Comparison of ENCODE assay signal across 1 cellular context in genomic region chr7:135281363-135281949, GRCh38.
TF ChIP-seq lines count a peak whose summit lies in the region.

No MANE protein-coding gene starts in this region.

TF ChIP-seq in HepG2, 621 proteins besides CTCF, POLR2A, EP300 and RAD21 (continued from another document and continues in another):
- TF ChIP-seq KIAA2018 (CRISPR knock-in tag; IDR thresholded peaks at IDR 0.05; ENCODE audit: borderline replicate concordance) (no peak), NR2F1 (CRISPR knock-in tag; IDR thresholded peaks at IDR 0.05) (no peak), ZZZ3 (CRISPR knock-in tag; IDR thresholded peaks at IDR 0.05; ENCODE audit: borderline replicate concordance) (no peak), ZNF564 (CRISPR knock-in tag; IDR thresholded peaks at IDR 0.05) (no peak), MAFK (conservative IDR thresholded peaks at IDR 0.05 in 1 of 2, IDR thresholded peaks at IDR 0.05 in 1 of 2; ENCODE audit: low read length in 2 of 2) (peak in 1 of 2 experiments; percentile 2; a peak in 1 of 4 replicates), THAP8 (CRISPR knock-in tag; IDR thresholded peaks at IDR 0.05; ENCODE audit: borderline replicate concordance) (no peak), ZNF17 (CRISPR knock-in tag; IDR thresholded peaks at IDR 0.05) (no peak), REL (CRISPR knock-in tag; conservative IDR thresholded peaks at IDR 0.05) (no peak), BHLHE40 (IDR thresholded peaks at IDR 0.05; ENCODE audit: low read length) (no peak), BORCS8-MEF2B (CRISPR knock-in tag; IDR thresholded peaks at IDR 0.05) (no peak), ZBTB33 (CRISPR knock-in tag; IDR thresholded peaks at IDR 0.05) (0 out of 2 replicates have a peak, but pooled peaks have one; percentile 18), MTF1 (CRISPR knock-in tag; IDR thresholded peaks at IDR 0.05) (no peak), ZNF317 (CRISPR knock-in tag; IDR thresholded peaks at IDR 0.05) (no peak), SALL2 (CRISPR knock-in tag; IDR thresholded peaks at IDR 0.05) (0 out of 2 replicates have a peak, but pooled peaks have one; percentile 38), SMC3 (IDR thresholded peaks at IDR 0.05; ENCODE audit: low read length) (peak; percentile 98), ZNF703 (CRISPR knock-in tag; IDR thresholded peaks at IDR 0.05; ENCODE audit: borderline replicate concordance) (no peak), THAP11 (CRISPR knock-in tag; IDR thresholded peaks at IDR 0.05) (peak; percentile 70), NR1H2 (CRISPR knock-in tag; IDR thresholded peaks at IDR 0.05; ENCODE audit: borderline replicate concordance, low read depth) (no peak), EED (CRISPR knock-in tag; IDR thresholded peaks at IDR 0.05) (no peak), HOMEZ (CRISPR knock-in tag; IDR thresholded peaks at IDR 0.05; ENCODE audit: low read depth) (peak; percentile 45; the same call in 1 of the 2 replicates), ZNF589 (CRISPR knock-in tag; conservative IDR thresholded peaks at IDR 0.05) (no peak), POGZ (CRISPR knock-in tag; IDR thresholded peaks at IDR 0.05) (no peak), SIX1 (CRISPR knock-in tag; IDR thresholded peaks at IDR 0.05; ENCODE audit: borderline replicate concordance) (no peak), ZNF275 (CRISPR knock-in tag; IDR thresholded peaks at IDR 0.05; ENCODE audit: borderline replicate concordance) (no peak), ZFP36 (IDR thresholded peaks at IDR 0.05; ENCODE audit: borderline replicate concordance, low read depth, low read length, partially characterized antibody) (no peak), IKZF1 (IDR thresholded peaks at IDR 0.05) (no peak), ZBTB40 (IDR thresholded peaks at IDR 0.05) (no peak), ZBTB40 (CRISPR knock-in tag; IDR thresholded peaks at IDR 0.05) (no peak), UBTF (CRISPR knock-in tag; IDR thresholded peaks at IDR 0.05) (no peak), KMT2A (CRISPR knock-in tag; IDR thresholded peaks at IDR 0.05) (peak; percentile 33; the same call in 1 of the 2 replicates), RNF2 (conservative IDR thresholded peaks at IDR 0.05; ENCODE audit: low read depth) (no peak), SIN3B (IDR thresholded peaks at IDR 0.05; ENCODE audit: low read length) (no peak)
